In the genomic region with DNA sequence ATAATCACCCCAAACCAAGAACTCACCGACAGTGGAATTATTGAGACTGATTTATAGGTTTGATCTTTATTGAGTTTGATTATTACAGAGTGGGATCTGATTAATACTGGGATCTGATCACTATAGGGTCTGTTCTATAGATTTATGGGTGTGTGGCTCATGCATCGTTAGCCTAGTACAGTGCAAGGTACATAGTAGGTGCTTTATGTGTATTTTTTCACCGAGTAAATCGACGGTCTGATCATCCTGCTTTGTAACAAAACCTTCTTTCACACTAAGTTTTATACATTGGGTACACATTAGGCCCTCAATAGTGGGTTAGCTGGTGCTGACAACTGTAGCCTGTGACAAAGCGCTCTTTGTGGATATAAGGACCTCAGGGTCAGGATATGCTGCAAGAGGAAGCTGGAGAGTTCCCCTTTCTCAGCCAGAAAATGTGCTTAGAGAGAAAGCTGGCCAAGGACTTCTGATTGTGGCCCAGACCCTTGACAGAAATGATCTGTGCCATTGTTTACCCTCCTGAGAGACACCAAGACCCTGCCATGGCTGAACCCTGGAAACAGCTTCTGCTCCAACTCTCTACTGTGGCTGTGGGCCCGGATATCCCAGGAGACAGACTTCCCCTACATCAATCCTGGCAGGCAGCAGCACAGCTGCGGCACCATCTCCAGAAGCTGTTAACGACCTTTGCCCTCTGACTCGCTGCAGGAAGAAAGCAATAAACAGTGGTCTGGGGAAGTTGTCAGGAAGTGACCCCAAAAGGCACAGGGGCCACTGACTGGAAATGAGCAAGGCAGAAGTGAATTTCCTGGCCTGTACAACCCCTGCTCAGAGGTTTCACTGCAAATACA, we compare ENCODE assay signal across 2 cellular contexts.
TF ChIP-seq lines count a peak whose summit lies in the region.

No MANE protein-coding gene starts in this region.

TF ChIP-seq in SK-N-SH treated with all-trans-retinoic acid at 6 μM for 48 hours, 23 proteins besides CTCF, POLR2A, EP300 and RAD21 (continued from another document):
- no peak for TF ChIP-seq CREB5 (CRISPR knock-in tag; IDR thresholded peaks at IDR 0.05; ENCODE audit: low read depth)
- no peak for TF ChIP-seq OSR1 (CRISPR knock-in tag; IDR thresholded peaks at IDR 0.05)
- TF ChIP-seq SNAI2 (CRISPR knock-in tag; IDR thresholded peaks at IDR 0.05): no peak
- TF ChIP-seq ZNF8 (CRISPR knock-in tag; IDR thresholded peaks at IDR 0.05): no peak
- TF ChIP-seq, protein P1, sequence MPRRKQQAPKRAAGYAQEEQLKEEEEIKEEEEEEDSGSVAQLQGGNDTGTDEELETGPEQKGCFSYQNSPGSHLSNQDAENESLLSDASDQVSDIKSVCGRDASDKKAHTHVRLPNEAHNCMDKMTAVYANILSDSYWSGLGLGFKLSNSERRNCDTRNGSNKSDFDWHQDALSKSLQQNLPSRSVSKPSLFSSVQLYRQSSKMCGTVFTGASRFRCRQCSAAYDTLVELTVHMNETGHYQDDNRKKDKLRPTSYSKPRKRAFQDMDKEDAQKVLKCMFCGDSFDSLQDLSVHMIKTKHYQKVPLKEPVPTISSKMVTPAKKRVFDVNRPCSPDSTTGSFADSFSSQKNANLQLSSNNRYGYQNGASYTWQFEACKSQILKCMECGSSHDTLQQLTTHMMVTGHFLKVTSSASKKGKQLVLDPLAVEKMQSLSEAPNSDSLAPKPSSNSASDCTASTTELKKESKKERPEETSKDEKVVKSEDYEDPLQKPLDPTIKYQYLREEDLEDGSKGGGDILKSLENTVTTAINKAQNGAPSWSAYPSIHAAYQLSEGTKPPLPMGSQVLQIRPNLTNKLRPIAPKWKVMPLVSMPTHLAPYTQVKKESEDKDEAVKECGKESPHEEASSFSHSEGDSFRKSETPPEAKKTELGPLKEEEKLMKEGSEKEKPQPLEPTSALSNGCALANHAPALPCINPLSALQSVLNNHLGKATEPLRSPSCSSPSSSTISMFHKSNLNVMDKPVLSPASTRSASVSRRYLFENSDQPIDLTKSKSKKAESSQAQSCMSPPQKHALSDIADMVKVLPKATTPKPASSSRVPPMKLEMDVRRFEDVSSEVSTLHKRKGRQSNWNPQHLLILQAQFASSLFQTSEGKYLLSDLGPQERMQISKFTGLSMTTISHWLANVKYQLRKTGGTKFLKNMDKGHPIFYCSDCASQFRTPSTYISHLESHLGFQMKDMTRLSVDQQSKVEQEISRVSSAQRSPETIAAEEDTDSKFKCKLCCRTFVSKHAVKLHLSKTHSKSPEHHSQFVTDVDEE (CRISPR knock-in tag; IDR thresholded peaks at IDR 0.05): no peak
- TF ChIP-seq, protein P2, sequence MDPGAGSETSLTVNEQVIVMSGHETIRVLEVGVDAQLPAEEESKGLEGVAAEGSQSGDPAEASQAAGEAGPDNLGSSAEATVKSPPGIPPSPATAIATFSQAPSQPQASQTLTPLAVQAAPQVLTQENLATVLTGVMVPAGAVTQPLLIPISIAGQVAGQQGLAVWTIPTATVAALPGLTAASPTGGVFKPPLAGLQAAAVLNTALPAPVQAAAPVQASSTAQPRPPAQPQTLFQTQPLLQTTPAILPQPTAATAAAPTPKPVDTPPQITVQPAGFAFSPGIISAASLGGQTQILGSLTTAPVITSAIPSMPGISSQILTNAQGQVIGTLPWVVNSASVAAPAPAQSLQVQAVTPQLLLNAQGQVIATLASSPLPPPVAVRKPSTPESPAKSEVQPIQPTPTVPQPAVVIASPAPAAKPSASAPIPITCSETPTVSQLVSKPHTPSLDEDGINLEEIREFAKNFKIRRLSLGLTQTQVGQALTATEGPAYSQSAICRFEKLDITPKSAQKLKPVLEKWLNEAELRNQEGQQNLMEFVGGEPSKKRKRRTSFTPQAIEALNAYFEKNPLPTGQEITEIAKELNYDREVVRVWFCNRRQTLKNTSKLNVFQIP (CRISPR knock-in tag; IDR thresholded peaks at IDR 0.05; ENCODE audit: borderline replicate concordance, low read depth): no peak
- TF ChIP-seq PATZ1 (CRISPR knock-in tag; IDR thresholded peaks at IDR 0.05; ENCODE audit: borderline replicate concordance): no peak
- TF ChIP-seq ESRRG (CRISPR knock-in tag; IDR thresholded peaks at IDR 0.05): no peak
- no peak for TF ChIP-seq TOX (CRISPR knock-in tag; IDR thresholded peaks at IDR 0.05; ENCODE audit: borderline replicate concordance)
- TF ChIP-seq ZC3H10 (CRISPR knock-in tag; IDR thresholded peaks at IDR 0.05): no peak
- no peak for TF ChIP-seq ISL1 (CRISPR knock-in tag; IDR thresholded peaks at IDR 0.05)
TF ChIP-seq in SK-N-SH treated with all-trans-retinoic acid at 6 μM for 48 hours: peak in this region for 0.

TF ChIP-seq in SK-N-SH, 30 proteins besides CTCF, POLR2A, EP300 and RAD21 (continued from another document):
- no peak for TF ChIP-seq IRF3 (IDR thresholded peaks at IDR 0.05; ENCODE audit: low read depth, low read length)
- TF ChIP-seq TEAD4 (IDR thresholded peaks at IDR 0.05; ENCODE audit: borderline replicate concordance, insufficient read depth): no peak
- no peak for TF ChIP-seq MEF2A (IDR thresholded peaks at IDR 0.05; ENCODE audit: borderline replicate concordance, low read depth)
- TF ChIP-seq RCOR1 (IDR thresholded peaks at IDR 0.05; ENCODE audit: low read length): no peak
- no peak for TF ChIP-seq ELF1 (IDR thresholded peaks at IDR 0.05)
- TF ChIP-seq POLR2AphosphoS5 (IDR thresholded peaks at IDR 0.05; ENCODE audit: low read depth, low read length): no peak
- TF ChIP-seq CHD2 (IDR thresholded peaks at IDR 0.05; ENCODE audit: low read length, partially characterized antibody): no peak
- no peak for TF ChIP-seq MAX (IDR thresholded peaks at IDR 0.05; ENCODE audit: low read depth)
- TF ChIP-seq ZBTB33 (IDR thresholded peaks at IDR 0.05; ENCODE audit: borderline replicate concordance, low read depth): no peak
- TF ChIP-seq YY1 (IDR thresholded peaks at IDR 0.05; ENCODE audit: low read depth): no peak
- no peak for TF ChIP-seq FOXJ3 (CRISPR knock-in tag; IDR thresholded peaks at IDR 0.05)
- no peak for TF ChIP-seq NFIC (IDR thresholded peaks at IDR 0.05; ENCODE audit: borderline replicate concordance)
- no peak for TF ChIP-seq GATA2 (CRISPR knock-in tag; IDR thresholded peaks at IDR 0.05)
- TF ChIP-seq RXRA (IDR thresholded peaks at IDR 0.05; ENCODE audit: borderline replicate concordance, low read depth): no peak
- TF ChIP-seq TAF1 (IDR thresholded peaks at IDR 0.05; ENCODE audit: borderline replicate concordance, low read depth, low read length): no peak
